8 cellular contexts compared by ENCODE assay signal in genomic region chr6:32177788-32178546, GRCh38. TPM values are rescaled to one million over a fixed set of nuclear protein-coding genes. Genes with fewer than 3 reads are reported as not detected.
A peak's percentile ranks its signal among the peaks of the same experiment; 100 is the strongest.
DNase-seq lines count a peak whose midpoint lies in the region; ATAC-seq and TF ChIP-seq lines count a peak whose summit lies in the region.

A gene with protein sequence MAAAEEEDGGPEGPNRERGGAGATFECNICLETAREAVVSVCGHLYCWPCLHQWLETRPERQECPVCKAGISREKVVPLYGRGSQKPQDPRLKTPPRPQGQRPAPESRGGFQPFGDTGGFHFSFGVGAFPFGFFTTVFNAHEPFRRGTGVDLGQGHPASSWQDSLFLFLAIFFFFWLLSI (plus strand): TSS chr6:32178405. CDS start chr6:32178512, 107 bp downstream.

- DNase-seq in GM13976 (ENCODE audit: low spot score) (peak; percentile 94), NCI-H1694 (lab: John Stamatoyannopoulos, UW) (peak; percentile 99), T-helper 17 cell (peak; percentile 76 to 90 (median 80)), amygdala (lab: John Stamatoyannopoulos, UW) (peak; percentile 64 to 100 (median 97)), left ventricle myocardium inferior (peak; percentile 95), progenitor cell of endocrine pancreas (ENCODE audit: low spot score, unreplicated experiment) (peak; percentile 92)

- ATAC-seq in HG02884 (IDR thresholded peaks at IDR 0.05; ENCODE audit: unreplicated experiment), result peak; percentile 72
- peak; percentile 85 for ATAC-seq in T-helper 17 cell

- no peaks in the 10 kb centered on the region for H3K27me3 Mint-ChIP-seq in T-helper 17 cell
- no peaks in the 10 kb centered on the region for H3K27me3 Mint-ChIP-seq in progenitor cell of endocrine pancreas

- H3K4me3 ChIP-seq in left ventricle myocardium inferior (peak within 1 kb of the TSS; percentile 93), urinary bladder (ENCODE audit: low read depth, low read length) (peak within 1 kb of the TSS; percentile 59)

- TF ChIP-seq CTCF in GM13976 (IDR thresholded peaks at IDR 0.05; ENCODE audit: borderline replicate concordance, control extremely low read depth, extremely low read depth, insufficient read depth, missing control alignments), result no peak
- no peak for TF ChIP-seq CTCF in left ventricle myocardium inferior (IDR thresholded peaks at IDR 0.05; ENCODE audit: borderline replicate concordance)
- no peak for TF ChIP-seq CTCF in progenitor cell of endocrine pancreas (IDR thresholded peaks at IDR 0.05; ENCODE audit: unreplicated experiment)

- no peaks in the 10 kb centered on the region for H3K9me3 Mint-ChIP-seq in progenitor cell of endocrine pancreas (ENCODE audit: low read depth)

- H3K4me1 ChIP-seq in left ventricle myocardium inferior, result peaks cover 77% of the 10 kb centered on the region
- H3K4me1 ChIP-seq in urinary bladder (ENCODE audit: insufficient read depth), result peaks cover 3% of the 10 kb centered on the region

- H3K9me3 ChIP-seq in T-helper 17 cell (ENCODE audit: control insufficient read depth, low read length, poor library complexity, severe bottlenecking), result no peaks in the 10 kb centered on the region
- no peaks in the 10 kb centered on the region for H3K9me3 ChIP-seq in left ventricle myocardium inferior (replicated peaks)

- H3K27ac Mint-ChIP-seq in T-helper 17 cell (peak within 1 kb of the TSS; percentile 98), progenitor cell of endocrine pancreas (peak within 1 kb of the TSS; percentile 100)

- under 1% methylated on average over 33 of the region's 33 CpGs for WGBS in urinary bladder

- H3K4me3 Mint-ChIP-seq in T-helper 17 cell (peak within 1 kb of the TSS; percentile 98), progenitor cell of endocrine pancreas (ENCODE audit: low read depth) (peak within 1 kb of the TSS; percentile 91)

- peak within 1 kb of the TSS; percentile 97 for H3K27ac ChIP-seq in left ventricle myocardium inferior (replicated peaks)
- H3K27ac ChIP-seq in urinary bladder (ENCODE audit: low read depth), result peak within 1 kb of the TSS; percentile 95

- H3K36me3 Mint-ChIP-seq in T-helper 17 cell (ENCODE audit: low read depth) (peaks cover 6% of the 10 kb centered on the region), progenitor cell of endocrine pancreas (ENCODE audit: insufficient read depth) (peaks cover 12% of the 10 kb centered on the region)

- H3K36me3 ChIP-seq in left ventricle myocardium inferior (peaks cover 28% of the 10 kb centered on the region), urinary bladder (ENCODE audit: insufficient read depth) (no peaks in the 10 kb centered on the region)

- H3K27me3 ChIP-seq in left ventricle myocardium inferior (ENCODE audit: low read depth), result no peaks in the 10 kb centered on the region

- H3K4me1 Mint-ChIP-seq in T-helper 17 cell, result peaks cover 67% of the 10 kb centered on the region
- H3K4me1 Mint-ChIP-seq in progenitor cell of endocrine pancreas (ENCODE audit: low read depth), result peaks cover 47% of the 10 kb centered on the region

- intact Hi-C loops in left ventricle myocardium inferior (cut with micrococcal nuclease), result no loop called here

- in situ Hi-C loops in GM13976 (cut with MboI; ENCODE audit: low sequenced_read_pairs, unreplicated experiment), result no loop called here

RNA-seq across cellular contexts. Expression of the gene that starts here (rescaled TPM):
- 10 to 100 TPM; 20.9 to 30.0 TPM for total RNA-seq in T-helper 17 cell
- 76.0 TPM for total RNA-seq in left ventricle myocardium inferior
- total RNA-seq in progenitor cell of endocrine pancreas, result 91.2 and 92.2 TPM in 2 replicates
- 30.1 TPM for total RNA-seq in urinary bladder
- 102 TPM for polyA plus RNA-seq in urinary bladder

Comparison
In these comparisons a context has a peak if more than half of its experiments do, and no peak if none do; other contexts are left out.
1. Peak in every context shown above with its lines: DNase-seq, ATAC-seq, H3K4me3 ChIP-seq and H3K27ac ChIP-seq.